In genomic region chr22:35032571-35032970, GRCh38 we compare ENCODE assay signal across 43 cellular contexts. TPM values are rescaled to one million over a fixed set of nuclear protein-coding genes. Genes with fewer than 3 reads are reported as not detected.
"Had no signal": no experiment of that assay in that cellular context is flagged by ENCODE, and none has a peak within 500 bp of the region (broad histone marks: within the 10 kb centered on the region; RNA-seq: fewer than 3 reads in every experiment).

No MANE protein-coding gene starts in this region.

- FAIRE-seq: astrocyte, bronchial epithelial cell had no signal

- H3K36me3 Mint-ChIP-seq: activated naive CD4-positive, alpha-beta T cell treated with anti-CD3 and anti-CD28 coated beads, Interleukin-2, amount 10 ng/mL, durations not matched to agents 7 days and 5 days; activated naive CD4-positive, alpha-beta T cell treated with anti-CD3 and anti-CD28 coated beads, Interleukin-2, amount 50 U/mL, for 24 hours; activated naive CD4-positive, alpha-beta T cell treated with anti-CD3 and anti-CD28 coated beads, Interleukin-2, amount 50 U/mL, for 72 hours; activated naive CD8-positive, alpha-beta T cell; activated naive CD8-positive, alpha-beta T cell treated with anti-CD3 and anti-CD28 coated beads for 36 hours; activated naive CD8-positive, alpha-beta T cell treated with anti-CD3 and anti-CD28 coated beads, Interleukin-2, amount 10 ng/mL, durations not matched to agents 7 days and 5 days; brain had no signal

- DNase-seq: activated effector memory CD4-positive, alpha-beta T cell treated with anti-CD3 and anti-CD28 coated beads, Interleukin-2, amount 50 U/mL, for 16 hours; activated effector memory CD4-positive, alpha-beta T cell treated with Interleukin-2 at 50 U/mL for 16 hours; activated gamma-delta T cell; activated gamma-delta T cell treated with Interleukin-2 at 50 U/mL for 16 hours; activated naive CD4-positive, alpha-beta T cell; activated naive CD4-positive, alpha-beta T cell treated with anti-CD3 and anti-CD28 coated beads for 36 hours; activated naive CD4-positive, alpha-beta T cell treated with anti-CD3 and anti-CD28 coated beads, Interleukin-2, amount 10 ng/mL, durations not matched to agents 7 days and 5 days; activated naive CD4-positive, alpha-beta T cell treated with anti-CD3 and anti-CD28 coated beads, Interleukin-2, amount 50 U/mL, for 16 hours; activated naive CD4-positive, alpha-beta T cell treated with Interleukin-2 at 50 U/mL for 16 hours; activated naive CD8-positive, alpha-beta T cell treated with anti-CD3 and anti-CD28 coated beads for 36 hours; activated naive CD8-positive, alpha-beta T cell treated with anti-CD3 and anti-CD28 coated beads, Interleukin-2, amount 10 ng/mL, durations not matched to agents 7 days and 5 days; activated naive CD8-positive, alpha-beta T cell treated with anti-CD3 and anti-CD28 coated beads, Interleukin-2, amount 50 U/mL, for 24 hours; activated T-cell treated with anti-CD3 and anti-CD28 coated beads, Interleukin-2, amount 50 U/mL, for 1 hour; activated T-cell treated with anti-CD3 and anti-CD28 coated beads, Interleukin-2, amount 50 U/mL, for 24 hours; activated T-cell treated with anti-CD3 and anti-CD28 coated beads, Interleukin-2, amount 50 U/mL, for 4 hours; activated T-cell treated with anti-CD3 and anti-CD28 coated beads, Interleukin-2, amount 50 U/mL, for 48 hours; activated T-cell treated with anti-CD3 and anti-CD28 coated beads, Interleukin-2, amount 50 U/mL, for 72 hours; adrenal gland; amniotic stem cell; amygdala; anterior cingulate cortex; aorta; body of pancreas; brain microvascular endothelial cell; caudate nucleus; central memory CD4-positive, alpha-beta T cell; cerebellar nuclear complex had no signal

- H3K4me3 Mint-ChIP-seq: activated naive CD4-positive, alpha-beta T cell treated with anti-CD3 and anti-CD28 coated beads for 36 hours; activated naive CD4-positive, alpha-beta T cell treated with anti-CD3 and anti-CD28 coated beads, Interleukin-2, amount 10 ng/mL, durations not matched to agents 7 days and 5 days; activated naive CD4-positive, alpha-beta T cell treated with anti-CD3 and anti-CD28 coated beads, Interleukin-2, amount 50 U/mL, for 24 hours; activated naive CD8-positive, alpha-beta T cell; activated naive CD8-positive, alpha-beta T cell treated with anti-CD3 and anti-CD28 coated beads for 36 hours; activated naive CD8-positive, alpha-beta T cell treated with anti-CD3 and anti-CD28 coated beads, Interleukin-2, amount 10 ng/mL, durations not matched to agents 7 days and 5 days; activated naive CD8-positive, alpha-beta T cell treated with anti-CD3 and anti-CD28 coated beads, Interleukin-2, amount 50 U/mL, for 24 hours; activated T-cell treated with anti-CD3 and anti-CD28 coated beads, Interleukin-2, amount 50 U/mL, for 24 hours; activated T-cell treated with anti-CD3 and anti-CD28 coated beads, Interleukin-2, amount 50 U/mL, for 4 hours; activated T-cell treated with anti-CD3 and anti-CD28 coated beads, Interleukin-2, amount 50 U/mL, for 72 hours; activated T-helper 1 cell treated with anti-CD3 and anti-CD28 coated beads, Interleukin-12 subunit alpha, Interleukin-12 subunit beta, Interleukin-2, Interleukin-4 antibody, amounts not matched to agents 30 ng/mL and 10 ng/mL and 1 ng/mL, durations not matched to agents 14 hours and 24 hours and 36 hours; activated T-helper 17 cell treated with anti-CD3 and anti-CD28 coated beads, Interleukin-2, amount 50 U/mL, for 72 hours; brain; central memory CD8-positive, alpha-beta T cell had no signal

- H3K4me3 ChIP-seq: adrenal gland, ascending aorta, body of pancreas, breast epithelium, cardiac muscle cell had no signal

- H3K4me1 Mint-ChIP-seq: activated naive CD4-positive, alpha-beta T cell treated with anti-CD3 and anti-CD28 coated beads, Interleukin-2, amount 10 ng/mL, durations not matched to agents 7 days and 5 days; activated naive CD4-positive, alpha-beta T cell treated with anti-CD3 and anti-CD28 coated beads, Interleukin-2, amount 50 U/mL, for 24 hours; activated naive CD8-positive, alpha-beta T cell treated with anti-CD3 and anti-CD28 coated beads for 36 hours; activated naive CD8-positive, alpha-beta T cell treated with anti-CD3 and anti-CD28 coated beads, Interleukin-2, amount 10 ng/mL, durations not matched to agents 7 days and 5 days; activated naive CD8-positive, alpha-beta T cell treated with anti-CD3 and anti-CD28 coated beads, Interleukin-2, amount 50 U/mL, for 24 hours; brain; central memory CD8-positive, alpha-beta T cell had no signal

- H3K4me1 ChIP-seq: adrenal gland, ascending aorta, body of pancreas, breast epithelium had no signal

- H3K9me3 ChIP-seq: adrenal gland, ascending aorta, body of pancreas, breast epithelium had no signal

- H3K27ac ChIP-seq: adrenal gland, ascending aorta, body of pancreas, brain microvascular endothelial cell, breast epithelium, cardiac muscle cell had no signal

- H3K36me3 ChIP-seq: adrenal gland, ascending aorta, brain microvascular endothelial cell, breast epithelium, cardiac muscle cell had no signal

- H3K9me3 Mint-ChIP-seq: activated naive CD4-positive, alpha-beta T cell treated with anti-CD3 and anti-CD28 coated beads for 36 hours; activated naive CD4-positive, alpha-beta T cell treated with anti-CD3 and anti-CD28 coated beads, Interleukin-2, amount 10 ng/mL, durations not matched to agents 7 days and 5 days; activated naive CD4-positive, alpha-beta T cell treated with anti-CD3 and anti-CD28 coated beads, Interleukin-2, amount 50 U/mL, for 24 hours; activated naive CD4-positive, alpha-beta T cell treated with anti-CD3 and anti-CD28 coated beads, Interleukin-2, amount 50 U/mL, for 72 hours; activated naive CD8-positive, alpha-beta T cell treated with anti-CD3 and anti-CD28 coated beads for 36 hours; activated naive CD8-positive, alpha-beta T cell treated with anti-CD3 and anti-CD28 coated beads, Interleukin-2, amount 10 ng/mL, durations not matched to agents 7 days and 5 days; activated naive CD8-positive, alpha-beta T cell treated with anti-CD3 and anti-CD28 coated beads, Interleukin-2, amount 50 U/mL, for 24 hours; activated T-cell treated with anti-CD3 and anti-CD28 coated beads, Interleukin-2, amount 50 U/mL, for 24 hours; activated T-cell treated with anti-CD3 and anti-CD28 coated beads, Interleukin-2, amount 50 U/mL, for 4 hours; activated T-cell treated with anti-CD3 and anti-CD28 coated beads, Interleukin-2, amount 50 U/mL, for 72 hours; activated T-helper 1 cell treated with anti-CD3 and anti-CD28 coated beads, Interleukin-12 subunit alpha, Interleukin-12 subunit beta, Interleukin-2, Interleukin-4 antibody, amounts not matched to agents 30 ng/mL and 10 ng/mL and 1 ng/mL, durations not matched to agents 14 hours and 24 hours and 36 hours; activated T-helper 17 cell treated with anti-CD3 and anti-CD28 coated beads, Interleukin-2, amount 50 U/mL, for 72 hours; activated T-helper 2 cell treated with anti-CD3 and anti-CD28 coated beads, Interferon-gamma antibody, Interleukin-2, Interleukin-4, amounts not matched to agents 10 μg/mL and 5 μg/mL and 100 μg/mL, durations not matched to agents 14 hours and 24 hours and 36 hours had no signal

- H3K27ac Mint-ChIP-seq: activated naive CD4-positive, alpha-beta T cell treated with anti-CD3 and anti-CD28 coated beads for 36 hours; activated naive CD4-positive, alpha-beta T cell treated with anti-CD3 and anti-CD28 coated beads, Interleukin-2, amount 10 ng/mL, durations not matched to agents 7 days and 5 days; activated naive CD4-positive, alpha-beta T cell treated with anti-CD3 and anti-CD28 coated beads, Interleukin-2, amount 50 U/mL, for 24 hours; activated naive CD4-positive, alpha-beta T cell treated with anti-CD3 and anti-CD28 coated beads, Interleukin-2, amount 50 U/mL, for 72 hours; activated naive CD8-positive, alpha-beta T cell; activated naive CD8-positive, alpha-beta T cell treated with anti-CD3 and anti-CD28 coated beads for 36 hours; activated naive CD8-positive, alpha-beta T cell treated with anti-CD3 and anti-CD28 coated beads, Interleukin-2, amount 10 ng/mL, durations not matched to agents 7 days and 5 days; activated naive CD8-positive, alpha-beta T cell treated with anti-CD3 and anti-CD28 coated beads, Interleukin-2, amount 50 U/mL, for 24 hours; activated T-cell treated with anti-CD3 and anti-CD28 coated beads, Interleukin-2, amount 50 U/mL, for 24 hours; activated T-cell treated with anti-CD3 and anti-CD28 coated beads, Interleukin-2, amount 50 U/mL, for 72 hours; activated T-helper 1 cell treated with anti-CD3 and anti-CD28 coated beads, Interleukin-12 subunit alpha, Interleukin-12 subunit beta, Interleukin-2, Interleukin-4 antibody, amounts not matched to agents 30 ng/mL and 10 ng/mL and 1 ng/mL, durations not matched to agents 14 hours and 24 hours and 36 hours; activated T-helper 17 cell treated with anti-CD3 and anti-CD28 coated beads, Interleukin-2, amount 50 U/mL, for 72 hours; activated T-helper 2 cell treated with anti-CD3 and anti-CD28 coated beads, Interferon-gamma antibody, Interleukin-2, Interleukin-4, amounts not matched to agents 10 μg/mL and 5 μg/mL and 100 μg/mL, durations not matched to agents 14 hours and 24 hours and 36 hours; brain had no signal

RNA-seq across cellular contexts. Expression of gene ISX, which starts 33.4 kb away (rescaled TPM):
- total RNA-seq: activated naive CD4-positive, alpha-beta T cell treated with anti-CD3 and anti-CD28 coated beads for 36 hours; activated naive CD4-positive, alpha-beta T cell treated with anti-CD3 and anti-CD28 coated beads, Interleukin-2, amount 50 U/mL, for 72 hours; activated naive CD8-positive, alpha-beta T cell treated with anti-CD3 and anti-CD28 coated beads for 36 hours; activated naive CD8-positive, alpha-beta T cell treated with anti-CD3 and anti-CD28 coated beads, Interleukin-2, amount 10 ng/mL, durations not matched to agents 7 days and 5 days; activated T-cell treated with anti-CD3 and anti-CD28 coated beads, Interleukin-2, amount 50 U/mL, for 4 hours; activated T-cell treated with anti-CD3 and anti-CD28 coated beads, Interleukin-2, amount 50 U/mL, for 72 hours; activated T-helper 1 cell treated with anti-CD3 and anti-CD28 coated beads, Interleukin-12 subunit alpha, Interleukin-12 subunit beta, Interleukin-2, Interleukin-4 antibody, amounts not matched to agents 30 ng/mL and 10 ng/mL and 1 ng/mL, durations not matched to agents 14 hours and 24 hours and 36 hours; activated T-helper 17 cell treated with anti-CD3 and anti-CD28 coated beads, Interleukin-2, amount 50 U/mL, for 72 hours; activated T-helper 2 cell treated with anti-CD3 and anti-CD28 coated beads, Interferon-gamma antibody, Interleukin-2, Interleukin-4, amounts not matched to agents 10 μg/mL and 5 μg/mL and 100 μg/mL, durations not matched to agents 14 hours and 24 hours and 36 hours; aorta; ascending aorta; astrocyte; bronchial epithelial cell; cardiac muscle cell; cardiac septum; cerebellum; chondrocyte had no signal
